ENCODE assay signal across 1 cellular context in genomic region chr12:57783466-57783801, GRCh38.
TF ChIP-seq lines count a peak whose summit lies in the region.

No MANE protein-coding gene starts in this region.

TF ChIP-seq in HepG2, 621 proteins besides CTCF, POLR2A, EP300 and RAD21:
- TF ChIP-seq SRF (IDR thresholded peaks at IDR 0.05; ENCODE audit: low read depth, low read length) = no peak
